In genomic region chr17:40224707-40225092, GRCh38 we compare ENCODE assay signal across 10 cellular contexts. TPM values are rescaled to one million over a fixed set of nuclear protein-coding genes. Genes with fewer than 3 reads are reported as not detected.
DNase-seq lines count a peak whose midpoint lies in the region; TF ChIP-seq lines count a peak whose summit lies in the region.
"Had no signal": no experiment of that assay in that cellular context is flagged by ENCODE, and none has a peak within 500 bp of the region (broad histone marks: within the 10 kb centered on the region; RNA-seq: fewer than 3 reads in every experiment).

No MANE protein-coding gene starts in this region.

- H3K4me3 ChIP-seq in cardiac fibroblast (replicated peaks in 1 of 2; ENCODE audit: low read depth in 2 of 2, low read length in 2 of 2) (no peak overlapping the region), subcutaneous abdominal adipose tissue (ENCODE audit: low read depth in 1 of 5, low read length in 5 of 5) (no peak overlapping the region)

- no peaks in the 10 kb centered on the region for H3K9me3 Mint-ChIP-seq in activated T-helper 1 cell treated with anti-CD3 and anti-CD28 coated beads, Interleukin-12 subunit alpha, Interleukin-12 subunit beta, Interleukin-2, Interleukin-4 antibody, amounts not matched to agents 30 ng/mL and 10 ng/mL and 1 ng/mL, durations not matched to agents 14 hours and 24 hours and 36 hours

- TF ChIP-seq CTCF in cardiac fibroblast (IDR thresholded peaks at IDR 0.05; ENCODE audit: low read depth, low read length): no peak

- no peaks in the 10 kb centered on the region for H3K27me3 ChIP-seq in subcutaneous abdominal adipose tissue (ENCODE audit: control insufficient read depth in 5 of 5, insufficient read depth in 4 of 5, low read length in 5 of 5)

- H3K9ac ChIP-seq in subcutaneous abdominal adipose tissue (ENCODE audit: low read length in 5 of 5): no peak overlapping the region

- no peak overlapping the region for H3K27ac Mint-ChIP-seq in activated T-helper 1 cell treated with anti-CD3 and anti-CD28 coated beads, Interleukin-12 subunit alpha, Interleukin-12 subunit beta, Interleukin-2, Interleukin-4 antibody, amounts not matched to agents 30 ng/mL and 10 ng/mL and 1 ng/mL, durations not matched to agents 14 hours and 24 hours and 36 hours

- peak overlapping the region; percentile 15 for H3K27ac ChIP-seq in subcutaneous abdominal adipose tissue (ENCODE audit: low read depth, low read length)
- H3K27ac ChIP-seq: epithelial cell of prostate had no signal

- peaks cover 0 to 22% (median 10%) of the 10 kb centered on the region in 5 donors for H3K4me1 ChIP-seq in subcutaneous abdominal adipose tissue (ENCODE audit: control insufficient read depth in 5 of 5, insufficient read depth in 5 of 5, low read length in 5 of 5)

- H3K9me3 ChIP-seq in subcutaneous abdominal adipose tissue (ENCODE audit: control insufficient read depth in 5 of 5, low read length in 5 of 5): no peaks in the 10 kb centered on the region

- no peak overlapping the region for H3K4me3 Mint-ChIP-seq in activated T-helper 1 cell treated with anti-CD3 and anti-CD28 coated beads, Interleukin-12 subunit alpha, Interleukin-12 subunit beta, Interleukin-2, Interleukin-4 antibody, amounts not matched to agents 30 ng/mL and 10 ng/mL and 1 ng/mL, durations not matched to agents 14 hours and 24 hours and 36 hours

- peaks cover 0 to 4% (median 0%) of the 10 kb centered on the region in 5 donors for H3K36me3 ChIP-seq in subcutaneous abdominal adipose tissue (ENCODE audit: control insufficient read depth in 5 of 5, insufficient read depth in 5 of 5, low read length in 5 of 5)

- peaks cover 29% of the 10 kb centered on the region for H3K4me1 Mint-ChIP-seq in activated T-helper 1 cell treated with anti-CD3 and anti-CD28 coated beads, Interleukin-12 subunit alpha, Interleukin-12 subunit beta, Interleukin-2, Interleukin-4 antibody, amounts not matched to agents 30 ng/mL and 10 ng/mL and 1 ng/mL, durations not matched to agents 14 hours and 24 hours and 36 hours (ENCODE audit: low read depth)

- intact Hi-C loops in activated T-helper 1 cell treated with anti-CD3 and anti-CD28 coated beads, Interleukin-12 subunit alpha, Interleukin-12 subunit beta, Interleukin-2, Interleukin-4 antibody, amounts not matched to agents 30 ng/mL and 10 ng/mL and 1 ng/mL, durations not matched to agents 14 hours and 24 hours and 36 hours (cut with micrococcal nuclease): no loop called here

- peaks cover 17% of the 10 kb centered on the region for H3K36me3 Mint-ChIP-seq in activated T-helper 1 cell treated with anti-CD3 and anti-CD28 coated beads, Interleukin-12 subunit alpha, Interleukin-12 subunit beta, Interleukin-2, Interleukin-4 antibody, amounts not matched to agents 30 ng/mL and 10 ng/mL and 1 ng/mL, durations not matched to agents 14 hours and 24 hours and 36 hours (ENCODE audit: low read depth)

- peak; percentile 66 for DNase-seq in M059J (ENCODE audit: low read depth)
- DNase-seq in cardiac fibroblast (ENCODE audit: low read depth in 2 of 2): peak; percentile 81 to 87
- peak; percentile 61 for DNase-seq in inferior parietal cortex (ENCODE audit: extremely low spot score)
- DNase-seq in ecto neural progenitor cell (ENCODE audit: low spot score): no peak
- no peak for DNase-seq in glomerular visceral epithelial cell (ENCODE audit: extremely low spot score)
- no peak for DNase-seq in NCI-H510A (lab: John Stamatoyannopoulos, UW)
- no peak for DNase-seq in activated T-helper 1 cell treated with anti-CD3 and anti-CD28 coated beads, Interleukin-12 subunit alpha, Interleukin-12 subunit beta, Interleukin-2, Interleukin-4 antibody, amounts not matched to agents 30 ng/mL and 10 ng/mL and 1 ng/mL, durations not matched to agents 14 hours and 24 hours and 36 hours (ENCODE audit: low spot score)
- DNase-seq: NCI-H446 treated with DMSO at 0.1 percent for 48 hours had no signal

- H3K27me3 Mint-ChIP-seq in activated T-helper 1 cell treated with anti-CD3 and anti-CD28 coated beads, Interleukin-12 subunit alpha, Interleukin-12 subunit beta, Interleukin-2, Interleukin-4 antibody, amounts not matched to agents 30 ng/mL and 10 ng/mL and 1 ng/mL, durations not matched to agents 14 hours and 24 hours and 36 hours (ENCODE audit: insufficient read depth): no peaks in the 10 kb centered on the region

RNA-seq across cellular contexts. Expression of gene WIPF2, which starts 5.6 kb away (rescaled TPM):
- 11.2 and 12.8 TPM in 2 replicates for total RNA-seq in M059J (2014; rRNA removed; shearing (Covaris generic))
- 25.8 and 27.6 TPM in 2 replicates for total RNA-seq in activated T-helper 1 cell treated with anti-CD3 and anti-CD28 coated beads, Interleukin-12 subunit alpha, Interleukin-12 subunit beta, Interleukin-2, Interleukin-4 antibody, amounts not matched to agents 30 ng/mL and 10 ng/mL and 1 ng/mL, durations not matched to agents 14 hours and 24 hours and 36 hours

RNA-seq across cellular contexts. Expression of gene RAPGEFL1, which starts 47.4 kb away (rescaled TPM):
- 0.25 TPM in 1 of 2 replicates, not detected in the other for total RNA-seq in M059J (2014; rRNA removed; shearing (Covaris generic))
- total RNA-seq in activated T-helper 1 cell treated with anti-CD3 and anti-CD28 coated beads, Interleukin-12 subunit alpha, Interleukin-12 subunit beta, Interleukin-2, Interleukin-4 antibody, amounts not matched to agents 30 ng/mL and 10 ng/mL and 1 ng/mL, durations not matched to agents 14 hours and 24 hours and 36 hours: 11.8 and 13.0 TPM in 2 replicates

Comparison
In these comparisons a context has a peak if more than half of its experiments do, and no peak if none do; other contexts are left out.
1. DNase-seq: peak in M059J (single experiment), cardiac fibroblast (2 of 2) and inferior parietal cortex (single experiment); none in ecto neural progenitor cell (single experiment), glomerular visceral epithelial cell (single experiment), NCI-H510A (single experiment) and activated T-helper 1 cell treated with anti-CD3 and anti-CD28 coated beads, Interleukin-12 subunit alpha, Interleukin-12 subunit beta, Interleukin-2, Interleukin-4 antibody, amounts not matched to agents 30 ng/mL and 10 ng/mL and 1 ng/mL, durations not matched to agents 14 hours and 24 hours and 36 hours (single experiment).
2. RNA of gene RAPGEFL1, which starts 47.4 kb away (total RNA-seq): 11.8 to 13.0 TPM in activated T-helper 1 cell treated with anti-CD3 and anti-CD28 coated beads, Interleukin-12 subunit alpha, Interleukin-12 subunit beta, Interleukin-2, Interleukin-4 antibody, amounts not matched to agents 30 ng/mL and 10 ng/mL and 1 ng/mL, durations not matched to agents 14 hours and 24 hours and 36 hours; 0.25 TPM in M059J; every median in the first group is over 10 times any median in the second.